Comparison of ENCODE assay signal across 10 cellular contexts in genomic region chr15:78739996-78740903, GRCh38.
A peak's percentile ranks its signal among the peaks of the same experiment; 100 is the strongest.
DNase-seq lines count a peak whose midpoint lies in the region; FAIRE-seq and TF ChIP-seq lines count a peak whose summit lies in the region.
"Had no signal": no experiment of that assay in that cellular context is flagged by ENCODE, and none has a peak within 500 bp of the region (broad histone marks: within the 10 kb centered on the region; RNA-seq: fewer than 3 reads in every experiment).

No MANE protein-coding gene starts in this region.

- POLR2A ChIA-PET in activated CD4-positive, alpha-beta T cell treated with anti-CD3 and anti-CD28 coated beads, Interleukin-2, amount 10 ng/mL, durations not matched to agents 7 days and 5 days (lab: Charles Lee): no interaction called here

- no peak for TF ChIP-seq POLR2A in GM12891 (IDR thresholded peaks at IDR 0.05; ENCODE audit: low read depth, low read length)

- H3K4me3 ChIP-seq in AG09309 (ENCODE audit: control insufficient read depth, low read depth, low read length) (no peak overlapping the region), fibroblast of villous mesenchyme (ENCODE audit: low read depth, low read length) (no peak overlapping the region), retinal pigment epithelial cell (ENCODE audit: low read length) (no peak overlapping the region)
- H3K4me3 ChIP-seq: suprapubic skin had no signal

- no peaks in the 10 kb centered on the region for H3K9me3 Mint-ChIP-seq in activated CD4-positive, alpha-beta T cell treated with anti-CD3 and anti-CD28 coated beads, Interleukin-2, amount 10 ng/mL, durations not matched to agents 7 days and 5 days

- H3K4me3 Mint-ChIP-seq in activated CD4-positive, alpha-beta T cell treated with anti-CD3 and anti-CD28 coated beads, Interleukin-2, amount 10 ng/mL, durations not matched to agents 7 days and 5 days: no peak overlapping the region

- H3K36me3 Mint-ChIP-seq in activated CD4-positive, alpha-beta T cell treated with anti-CD3 and anti-CD28 coated beads, Interleukin-2, amount 10 ng/mL, durations not matched to agents 7 days and 5 days (ENCODE audit: low read depth): no peaks in the 10 kb centered on the region

- H3K27ac Mint-ChIP-seq in activated CD4-positive, alpha-beta T cell treated with anti-CD3 and anti-CD28 coated beads, Interleukin-2, amount 10 ng/mL, durations not matched to agents 7 days and 5 days: no peak overlapping the region

- peaks cover 6% of the 10 kb centered on the region for H3K4me1 Mint-ChIP-seq in activated CD4-positive, alpha-beta T cell treated with anti-CD3 and anti-CD28 coated beads, Interleukin-2, amount 10 ng/mL, durations not matched to agents 7 days and 5 days

- TF ChIP-seq CTCF in AG09309 (IDR thresholded peaks at IDR 0.05; ENCODE audit: control insufficient read depth, insufficient read depth, low read depth, low read length, missing control alignments): peak; percentile 59
- peak; percentile 58 for TF ChIP-seq CTCF in fibroblast of villous mesenchyme (IDR thresholded peaks at IDR 0.05; ENCODE audit: insufficient read depth, low read depth, low read length)
- peak; percentile 61 for TF ChIP-seq CTCF in retinal pigment epithelial cell (conservative IDR thresholded peaks at IDR 0.05; ENCODE audit: low read depth, low read length)

- CTCF ChIA-PET in activated CD4-positive, alpha-beta T cell treated with anti-CD3 and anti-CD28 coated beads, Interleukin-2, amount 10 ng/mL, durations not matched to agents 7 days and 5 days (lab: Charles Lee): interaction anchor here (0.6 to 1.6 kb wide), 5 partner anchors 10 to 125 kb away, joined by 3 to 4 read pairs (median 3); partner anchors contain the start of gene ADAMTS7

- FAIRE-seq in GM12891 (lab: Jason Lieb, UNC): peak; percentile 91
- FAIRE-seq: endometrium had no signal

- peaks cover 3% of the 10 kb centered on the region for H3K27me3 Mint-ChIP-seq in activated CD4-positive, alpha-beta T cell treated with anti-CD3 and anti-CD28 coated beads, Interleukin-2, amount 10 ng/mL, durations not matched to agents 7 days and 5 days

- DNase-seq in AG09309 (ENCODE audit: low read depth): no peak
- no peak for DNase-seq in GM12891 (ENCODE audit: insufficient read length, low spot score)
- DNase-seq in NCI-H2107 (lab: John Stamatoyannopoulos, UW): peak; percentile 28
- peak; percentile 73 for DNase-seq in activated CD4-positive, alpha-beta T cell treated with anti-CD3 and anti-CD28 coated beads, Interleukin-2, amount 10 ng/mL, durations not matched to agents 7 days and 5 days
- peak; percentile 36 for DNase-seq in fibroblast of villous mesenchyme (ENCODE audit: low read depth)
- DNase-seq in retinal pigment epithelial cell (ENCODE audit: low read depth): no peak
- DNase-seq in NCI-H2029 treated with DMSO at 0.1 percent for 48 hours (lab: John Stamatoyannopoulos, UW): no peak
- no peak for DNase-seq in T1000 (lab: John Stamatoyannopoulos, UW)

TF ChIP-seq in GM12891, 5 proteins besides CTCF, POLR2A, EP300 and RAD21:
- TF ChIP-seq TAF1 (IDR thresholded peaks at IDR 0.05; ENCODE audit: low read depth, low read length): no peak
- no peak for TF ChIP-seq SPI1 (IDR thresholded peaks at IDR 0.05; ENCODE audit: low read depth, low read length)
- TF ChIP-seq POU2F2 (IDR thresholded peaks at IDR 0.05; ENCODE audit: low read depth, low read length): no peak
- TF ChIP-seq PAX5 (IDR thresholded peaks at IDR 0.05; ENCODE audit: insufficient read depth, low read length, severe bottlenecking): no peak
- no peak for TF ChIP-seq POLR2AphosphoS5 (IDR thresholded peaks at IDR 0.05; ENCODE audit: low read depth, low read length)

Comparison
In these comparisons a context has a peak if more than half of its experiments do, and no peak if none do; other contexts are left out.
1. DNase-seq: peak in NCI-H2107 (single experiment), activated CD4-positive, alpha-beta T cell treated with anti-CD3 and anti-CD28 coated beads, Interleukin-2, amount 10 ng/mL, durations not matched to agents 7 days and 5 days (single experiment) and fibroblast of villous mesenchyme (single experiment); none in AG09309 (single experiment), GM12891 (single experiment), retinal pigment epithelial cell (single experiment), NCI-H2029 treated with DMSO at 0.1 percent for 48 hours (single experiment) and T1000 (single experiment).
2. Peak in every context shown above with its lines, with median percentiles within 50 percentile points of each other: CTCF ChIP-seq.